In the genomic region with DNA sequence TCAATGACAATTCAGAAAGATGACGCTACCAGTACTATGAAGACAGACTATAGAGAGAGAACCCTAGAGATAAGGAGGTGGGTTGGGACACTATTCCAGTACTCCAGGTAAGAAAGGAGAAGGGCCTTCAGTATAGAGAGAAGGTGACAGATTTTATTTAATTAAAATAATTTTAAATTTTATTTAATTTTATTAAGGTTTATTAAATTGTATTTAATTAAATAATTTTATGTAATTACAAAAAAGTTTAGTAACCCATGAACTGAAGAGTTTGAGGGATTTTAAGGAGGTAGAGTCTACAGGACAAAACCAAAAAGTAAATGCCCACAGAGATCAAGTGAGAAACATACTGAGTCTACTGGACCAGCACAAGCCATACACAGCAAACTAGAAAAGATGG, we compare ENCODE assay signal across 26 cellular contexts.
"Had no signal": no experiment of that assay in that cellular context is flagged by ENCODE, and none has a peak within 500 bp of the region (broad histone marks: within the 10 kb centered on the region; RNA-seq: fewer than 3 reads in every experiment).

No MANE protein-coding gene starts in this region.

- H3K4me3 Mint-ChIP-seq: activated B cell treated with CpG ODN at 0.5 μM for 24 hours; activated CD4-positive, alpha-beta memory T cell treated with anti-CD3 and anti-CD28 coated beads, Interleukin-2, amount 10 ng/mL, durations not matched to agents 7 days and 5 days had no signal

- H3K27me3 Mint-ChIP-seq: activated B cell treated with CpG ODN at 0.5 μM for 24 hours; activated CD4-positive, alpha-beta memory T cell treated with anti-CD3 and anti-CD28 coated beads, Interleukin-2, amount 10 ng/mL, durations not matched to agents 7 days and 5 days; activated naive CD4-positive, alpha-beta T cell treated with anti-CD3 and anti-CD28 coated beads, Interleukin-2, amount 50 U/mL, for 24 hours; central memory CD8-positive, alpha-beta T cell; T-cell had no signal

- H3K27ac ChIP-seq: body of pancreas had no signal

- H3K27me3 ChIP-seq: body of pancreas had no signal

- H3K9me3 Mint-ChIP-seq: activated B cell treated with CpG ODN at 0.5 μM for 24 hours; activated CD4-positive, alpha-beta memory T cell treated with anti-CD3 and anti-CD28 coated beads, Interleukin-2, amount 10 ng/mL, durations not matched to agents 7 days and 5 days; activated naive CD4-positive, alpha-beta T cell treated with anti-CD3 and anti-CD28 coated beads, Interleukin-2, amount 50 U/mL, for 24 hours; activated T-cell treated with anti-CD3 and anti-CD28 coated beads, Interleukin-2, amount 50 U/mL, for 72 hours; central memory CD8-positive, alpha-beta T cell; T-cell had no signal

- DNase-seq: activated B cell treated with CpG ODN at 0.5 μM for 24 hours; activated CD4-positive, alpha-beta T cell treated with anti-CD3 and anti-CD28 coated beads, Interleukin-2, amount 50 U/mL, for 1 hour; activated CD8-positive, alpha-beta memory T cell treated with anti-CD3 and anti-CD28 coated beads, Interleukin-2, amount 50 U/mL, for 4 hours; activated effector memory CD4-positive, alpha-beta T cell treated with Interleukin-2 at 50 U/mL for 16 hours; activated naive CD4-positive, alpha-beta T cell; aorta; body of pancreas; Karpas-422; NCI-H1105 treated with DMSO at 0.1 percent for 48 hours; NCI-H1436 treated with DMSO at 0.1 percent for 48 hours; NCI-H187 treated with DMSO at 0.1 percent for 48 hours; NCI-H2107; NCI-H345; NCI-H510A; NCI-H69; NK-92 treated with Interleukin-12 subunit alpha and Interleukin-12 subunit beta, amount 100 ng/mL, for 24 hours; OCI-M1; RPMI8226; T-cell had no signal

- H3K9me3 ChIP-seq: body of pancreas had no signal

- ATAC-seq: body of pancreas, Panc1, Right ventricle myocardium inferior had no signal

- H3K27ac Mint-ChIP-seq: activated B cell treated with CpG ODN at 0.5 μM for 24 hours; activated naive CD4-positive, alpha-beta T cell treated with anti-CD3 and anti-CD28 coated beads, Interleukin-2, amount 50 U/mL, for 24 hours had no signal

- H3K4me3 ChIP-seq: body of pancreas, SK-N-MC had no signal
